32 cellular contexts compared by ENCODE assay signal in genomic region chr2:17607379-17607778, GRCh38.
"Had no signal": no experiment of that assay in that cellular context is flagged by ENCODE, and none has a peak within 500 bp of the region (broad histone marks: within the 10 kb centered on the region; RNA-seq: fewer than 3 reads in every experiment).

No MANE protein-coding gene starts in this region.

- H3K27ac ChIP-seq: ascending aorta, breast epithelium, cardiac muscle cell, coronary artery, esophagus muscularis mucosa, foreskin keratinocyte, gastrocnemius medialis, heart right ventricle, hepatocyte, WERI-Rb-1 had no signal

- DNase-seq: activated CD4-positive, alpha-beta memory T cell treated with anti-CD3 and anti-CD28 coated beads for 36 hours; activated CD4-positive, alpha-beta T cell treated with anti-CD3 and anti-CD28 coated beads for 36 hours; activated CD4-positive, alpha-beta T cell treated with anti-CD3 and anti-CD28 coated beads, Interleukin-2, amount 10 ng/mL, durations not matched to agents 24 days and 14 days; activated CD4-positive, CD25-positive, alpha-beta regulatory T cell; activated CD4-positive, CD25-positive, alpha-beta regulatory T cell treated with anti-CD3 and anti-CD28 coated beads, Interleukin-2, amount 50 U/mL, for 72 hours; activated CD8-positive, alpha-beta memory T cell treated with anti-CD3 and anti-CD28 coated beads, Interleukin-2, amount 10 ng/mL, durations not matched to agents 7 days and 5 days; activated CD8-positive, alpha-beta memory T cell treated with anti-CD3 and anti-CD28 coated beads, Interleukin-2, amount 50 U/mL, for 4 hours; activated CD8-positive, alpha-beta T cell treated with anti-CD3 and anti-CD28 coated beads, Interleukin-2, amount 10 ng/mL, durations not matched to agents 7 days and 5 days; activated gamma-delta T cell; activated naive CD4-positive, alpha-beta T cell; activated naive CD4-positive, alpha-beta T cell treated with anti-CD3 and anti-CD28 coated beads, Interleukin-2, amount 10 ng/mL, durations not matched to agents 7 days and 5 days; activated naive CD8-positive, alpha-beta T cell treated with anti-CD3 and anti-CD28 coated beads, Interleukin-2, amount 10 ng/mL, durations not matched to agents 7 days and 5 days; activated T-cell treated with anti-CD3 and anti-CD28 coated beads, Interleukin-2, amount 50 U/mL, for 1 hour; activated T-cell treated with anti-CD3 and anti-CD28 coated beads, Interleukin-2, amount 50 U/mL, for 48 hours; central memory CD4-positive, alpha-beta T cell; dorsolateral prefrontal cortex; effector memory CD4-positive, alpha-beta T cell; erythroblast; foreskin keratinocyte; gastrocnemius medialis; glutamatergic neuron; heart right ventricle; T-helper 17 cell; T1000; WERI-Rb-1 had no signal

- H3K9me3 ChIP-seq: ascending aorta, breast epithelium, esophagus muscularis mucosa, gastrocnemius medialis, heart right ventricle had no signal

- ATAC-seq: activated CD4-positive, alpha-beta T cell treated with anti-CD3 and anti-CD28 coated beads for 36 hours; activated CD8-positive, alpha-beta memory T cell treated with anti-CD3 and anti-CD28 coated beads, Interleukin-2, amount 10 ng/mL, durations not matched to agents 7 days and 5 days; activated CD8-positive, alpha-beta T cell treated with anti-CD3 and anti-CD28 coated beads, Interleukin-2, amount 10 ng/mL, durations not matched to agents 7 days and 5 days; activated naive CD4-positive, alpha-beta T cell treated with anti-CD3 and anti-CD28 coated beads, Interleukin-2, amount 50 U/mL, for 72 hours; foreskin keratinocyte; gastrocnemius medialis; heart right ventricle; T-helper 17 cell had no signal

- H2AFZ ChIP-seq: hepatocyte had no signal

- H3K4me3 ChIP-seq: ascending aorta, breast epithelium, cardiac muscle cell, coronary artery, dorsolateral prefrontal cortex, esophagus muscularis mucosa, gastrocnemius medialis, heart right ventricle, hepatocyte had no signal

- H3K4me2 ChIP-seq: hepatocyte had no signal

- H3K79me2 ChIP-seq: hepatocyte had no signal

- H3K27me3 ChIP-seq: ascending aorta, breast epithelium, cardiac muscle cell, dorsolateral prefrontal cortex, esophagus muscularis mucosa, foreskin keratinocyte, gastrocnemius medialis, heart right ventricle, hepatocyte had no signal

- H3K4me1 ChIP-seq: ascending aorta, breast epithelium, esophagus muscularis mucosa, gastrocnemius medialis had no signal

- H3K36me3 ChIP-seq: ascending aorta, breast epithelium, cardiac muscle cell, esophagus muscularis mucosa, gastrocnemius medialis, heart right ventricle, WERI-Rb-1 had no signal
